Comparison of ENCODE assay signal across 1 cellular context in the genomic region with DNA sequence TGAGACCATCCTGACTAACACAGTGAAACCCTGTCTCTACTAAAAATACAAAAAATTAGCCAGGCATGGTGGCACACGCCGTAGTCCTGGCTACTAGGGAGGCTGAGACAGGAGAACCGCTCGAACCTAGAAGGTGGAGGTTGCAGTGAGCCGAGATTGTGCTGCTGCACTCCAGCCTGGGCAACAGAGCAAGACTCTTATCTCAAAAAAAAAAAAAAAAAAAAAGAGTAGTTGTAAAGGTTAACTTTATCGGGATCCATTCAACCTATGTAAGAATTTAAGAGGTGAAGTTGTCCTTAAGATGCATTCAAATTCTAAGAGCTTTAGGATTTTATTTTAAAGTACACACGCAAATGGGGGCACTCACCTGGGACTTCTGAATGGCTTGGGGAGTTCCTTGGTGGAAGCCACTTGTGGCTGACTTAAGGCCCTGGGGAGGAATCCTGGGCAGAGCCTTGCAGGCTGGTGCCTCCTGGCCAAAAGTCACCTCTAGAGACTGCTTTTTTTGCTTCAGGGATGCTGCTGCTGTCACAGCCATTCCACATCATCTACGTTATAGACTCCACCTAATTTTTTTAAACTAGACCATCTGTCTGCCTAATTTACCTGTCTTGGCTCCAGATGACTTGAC.
TF ChIP-seq lines count a peak whose summit lies in the region.

No MANE protein-coding gene starts in this region.

TF ChIP-seq in GM23338, 12 proteins besides CTCF, POLR2A, EP300 and RAD21:
- TF ChIP-seq ZNF462 (CRISPR knock-in tag; IDR thresholded peaks at IDR 0.05) (no peak), EZH2 (IDR thresholded peaks at IDR 0.05; ENCODE audit: low read depth, unreplicated experiment) (no peak), CREB1 (CRISPR knock-in tag; IDR thresholded peaks at IDR 0.05; ENCODE audit: low read depth) (no peak), JUNB (IDR thresholded peaks at IDR 0.05; ENCODE audit: unreplicated experiment) (no peak), ETS1 (IDR thresholded peaks at IDR 0.05) (no peak), STAT1 (IDR thresholded peaks at IDR 0.05; ENCODE audit: unreplicated experiment) (no peak), EZH2phosphoT487 (IDR thresholded peaks at IDR 0.05; ENCODE audit: unreplicated experiment) (no peak), POLR2AphosphoS5 (IDR thresholded peaks at IDR 0.05; ENCODE audit: low read depth) (no peak), ZNF114 (CRISPR knock-in tag; IDR thresholded peaks at IDR 0.05) (no peak), NANOG (IDR thresholded peaks at IDR 0.05; ENCODE audit: borderline replicate concordance) (no peak), ZNF331 (CRISPR knock-in tag; IDR thresholded peaks at IDR 0.05; ENCODE audit: low read depth) (no peak)
- TF ChIP-seq, protein P1, sequence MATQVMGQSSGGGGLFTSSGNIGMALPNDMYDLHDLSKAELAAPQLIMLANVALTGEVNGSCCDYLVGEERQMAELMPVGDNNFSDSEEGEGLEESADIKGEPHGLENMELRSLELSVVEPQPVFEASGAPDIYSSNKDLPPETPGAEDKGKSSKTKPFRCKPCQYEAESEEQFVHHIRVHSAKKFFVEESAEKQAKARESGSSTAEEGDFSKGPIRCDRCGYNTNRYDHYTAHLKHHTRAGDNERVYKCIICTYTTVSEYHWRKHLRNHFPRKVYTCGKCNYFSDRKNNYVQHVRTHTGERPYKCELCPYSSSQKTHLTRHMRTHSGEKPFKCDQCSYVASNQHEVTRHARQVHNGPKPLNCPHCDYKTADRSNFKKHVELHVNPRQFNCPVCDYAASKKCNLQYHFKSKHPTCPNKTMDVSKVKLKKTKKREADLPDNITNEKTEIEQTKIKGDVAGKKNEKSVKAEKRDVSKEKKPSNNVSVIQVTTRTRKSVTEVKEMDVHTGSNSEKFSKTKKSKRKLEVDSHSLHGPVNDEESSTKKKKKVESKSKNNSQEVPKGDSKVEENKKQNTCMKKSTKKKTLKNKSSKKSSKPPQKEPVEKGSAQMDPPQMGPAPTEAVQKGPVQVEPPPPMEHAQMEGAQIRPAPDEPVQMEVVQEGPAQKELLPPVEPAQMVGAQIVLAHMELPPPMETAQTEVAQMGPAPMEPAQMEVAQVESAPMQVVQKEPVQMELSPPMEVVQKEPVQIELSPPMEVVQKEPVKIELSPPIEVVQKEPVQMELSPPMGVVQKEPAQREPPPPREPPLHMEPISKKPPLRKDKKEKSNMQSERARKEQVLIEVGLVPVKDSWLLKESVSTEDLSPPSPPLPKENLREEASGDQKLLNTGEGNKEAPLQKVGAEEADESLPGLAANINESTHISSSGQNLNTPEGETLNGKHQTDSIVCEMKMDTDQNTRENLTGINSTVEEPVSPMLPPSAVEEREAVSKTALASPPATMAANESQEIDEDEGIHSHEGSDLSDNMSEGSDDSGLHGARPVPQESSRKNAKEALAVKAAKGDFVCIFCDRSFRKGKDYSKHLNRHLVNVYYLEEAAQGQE (IDR thresholded peaks at IDR 0.05; ENCODE audit: unreplicated experiment), result no peak
